Comparison of ENCODE assay signal across 1 cellular context in the genomic region with DNA sequence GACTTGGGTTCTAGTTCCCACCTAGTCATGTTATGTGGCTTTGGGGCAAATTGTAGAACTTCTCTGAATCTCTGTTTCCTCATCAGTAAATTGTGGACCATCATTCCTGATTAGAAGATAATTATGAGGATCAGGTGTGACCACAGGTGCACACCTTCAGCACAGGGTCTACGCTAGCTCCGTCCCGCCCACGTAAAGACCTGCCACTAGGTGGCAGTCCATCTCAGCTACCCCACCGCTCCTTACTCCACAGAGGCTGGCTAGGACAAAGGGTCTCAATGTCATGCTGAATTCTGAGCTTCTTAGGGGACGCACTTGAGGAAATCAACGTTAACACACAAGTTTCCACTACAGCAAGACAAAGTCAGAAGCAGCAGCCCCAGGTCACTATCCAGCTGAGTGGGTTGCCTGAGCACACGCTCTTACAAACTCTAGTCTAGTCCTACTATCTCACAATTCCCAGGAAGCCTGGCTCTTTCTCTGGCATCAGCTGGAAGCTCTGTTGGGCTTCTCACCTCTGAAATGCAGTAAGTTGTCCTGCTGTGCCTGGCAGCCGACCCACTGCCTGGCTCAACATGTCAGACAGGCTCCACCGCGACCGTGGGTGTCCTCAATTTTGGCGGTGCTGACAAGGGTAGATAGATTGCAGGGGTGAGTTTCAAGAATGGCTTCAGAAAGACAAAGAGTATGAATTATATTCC.
TF ChIP-seq lines count a peak whose summit lies in the region.

No MANE protein-coding gene starts in this region.

TF ChIP-seq in HepG2, 621 proteins besides CTCF, POLR2A, EP300 and RAD21 (continued from another document):
- TF ChIP-seq, protein P1, sequence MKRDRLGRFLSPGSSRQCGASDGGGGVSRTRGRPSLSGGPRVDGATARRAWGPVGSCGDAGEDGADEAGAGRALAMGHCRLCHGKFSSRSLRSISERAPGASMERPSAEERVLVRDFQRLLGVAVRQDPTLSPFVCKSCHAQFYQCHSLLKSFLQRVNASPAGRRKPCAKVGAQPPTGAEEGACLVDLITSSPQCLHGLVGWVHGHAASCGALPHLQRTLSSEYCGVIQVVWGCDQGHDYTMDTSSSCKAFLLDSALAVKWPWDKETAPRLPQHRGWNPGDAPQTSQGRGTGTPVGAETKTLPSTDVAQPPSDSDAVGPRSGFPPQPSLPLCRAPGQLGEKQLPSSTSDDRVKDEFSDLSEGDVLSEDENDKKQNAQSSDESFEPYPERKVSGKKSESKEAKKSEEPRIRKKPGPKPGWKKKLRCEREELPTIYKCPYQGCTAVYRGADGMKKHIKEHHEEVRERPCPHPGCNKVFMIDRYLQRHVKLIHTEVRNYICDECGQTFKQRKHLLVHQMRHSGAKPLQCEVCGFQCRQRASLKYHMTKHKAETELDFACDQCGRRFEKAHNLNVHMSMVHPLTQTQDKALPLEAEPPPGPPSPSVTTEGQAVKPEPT (CRISPR knock-in tag; IDR thresholded peaks at IDR 0.05; ENCODE audit: low read depth): no peak
- TF ChIP-seq, protein P2, sequence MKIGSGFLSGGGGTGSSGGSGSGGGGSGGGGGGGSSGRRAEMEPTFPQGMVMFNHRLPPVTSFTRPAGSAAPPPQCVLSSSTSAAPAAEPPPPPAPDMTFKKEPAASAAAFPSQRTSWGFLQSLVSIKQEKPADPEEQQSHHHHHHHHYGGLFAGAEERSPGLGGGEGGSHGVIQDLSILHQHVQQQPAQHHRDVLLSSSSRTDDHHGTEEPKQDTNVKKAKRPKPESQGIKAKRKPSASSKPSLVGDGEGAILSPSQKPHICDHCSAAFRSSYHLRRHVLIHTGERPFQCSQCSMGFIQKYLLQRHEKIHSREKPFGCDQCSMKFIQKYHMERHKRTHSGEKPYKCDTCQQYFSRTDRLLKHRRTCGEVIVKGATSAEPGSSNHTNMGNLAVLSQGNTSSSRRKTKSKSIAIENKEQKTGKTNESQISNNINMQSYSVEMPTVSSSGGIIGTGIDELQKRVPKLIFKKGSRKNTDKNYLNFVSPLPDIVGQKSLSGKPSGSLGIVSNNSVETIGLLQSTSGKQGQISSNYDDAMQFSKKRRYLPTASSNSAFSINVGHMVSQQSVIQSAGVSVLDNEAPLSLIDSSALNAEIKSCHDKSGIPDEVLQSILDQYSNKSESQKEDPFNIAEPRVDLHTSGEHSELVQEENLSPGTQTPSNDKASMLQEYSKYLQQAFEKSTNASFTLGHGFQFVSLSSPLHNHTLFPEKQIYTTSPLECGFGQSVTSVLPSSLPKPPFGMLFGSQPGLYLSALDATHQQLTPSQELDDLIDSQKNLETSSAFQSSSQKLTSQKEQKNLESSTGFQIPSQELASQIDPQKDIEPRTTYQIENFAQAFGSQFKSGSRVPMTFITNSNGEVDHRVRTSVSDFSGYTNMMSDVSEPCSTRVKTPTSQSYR (CRISPR knock-in tag; IDR thresholded peaks at IDR 0.05; ENCODE audit: borderline replicate concordance): 0 out of 2 replicates have a peak, but pooled peaks have one; percentile 16
- 0 out of 2 replicates have a peak, but pooled peaks have one; percentile 9 for TF ChIP-seq ZNF644 (CRISPR knock-in tag; IDR thresholded peaks at IDR 0.05; ENCODE audit: low read depth)
